ENCODE assay signal across 14 cellular contexts in the genomic region with DNA sequence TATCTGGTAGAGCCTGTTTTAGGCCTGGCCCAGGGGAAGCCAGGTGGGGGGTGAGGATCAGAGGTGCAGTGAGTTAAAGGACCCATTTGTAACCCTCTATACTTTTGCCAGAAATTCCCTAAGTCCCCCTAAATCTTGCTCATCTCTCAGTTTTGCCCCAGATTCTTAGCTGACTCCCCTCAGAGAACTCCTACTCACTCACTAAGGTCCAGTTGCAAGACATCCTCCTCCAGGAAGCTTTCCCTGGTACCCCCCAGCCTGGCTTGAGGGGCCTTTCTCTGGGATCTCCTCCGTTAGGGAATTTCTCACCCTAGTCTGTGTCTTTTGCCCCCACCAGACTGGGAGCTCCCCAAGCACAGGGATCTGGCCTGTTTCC. TPM values are rescaled to one million over a fixed set of nuclear protein-coding genes. Genes with fewer than 3 reads are reported as not detected.
DNase-seq lines count a peak whose midpoint lies in the region; ATAC-seq and TF ChIP-seq lines count a peak whose summit lies in the region.
"Had no signal": no experiment of that assay in that cellular context is flagged by ENCODE, and none has a peak within 500 bp of the region (broad histone marks: within the 10 kb centered on the region; RNA-seq: fewer than 3 reads in every experiment).

No MANE protein-coding gene starts in this region.

- peaks cover 3% of the 10 kb centered on the region for H3K27me3 Mint-ChIP-seq in activated T-helper 2 cell treated with anti-CD3 and anti-CD28 coated beads, Interferon-gamma antibody, Interleukin-2, Interleukin-4, amounts not matched to agents 10 μg/mL and 5 μg/mL and 100 μg/mL, durations not matched to agents 14 hours and 24 hours and 36 hours (ENCODE audit: low read depth)
- peaks cover 4% of the 10 kb centered on the region for H3K27me3 Mint-ChIP-seq in nephron (ENCODE audit: low read depth)

- H3K36me3 ChIP-seq in heart right ventricle (no peaks in the 10 kb centered on the region), upper lobe of left lung (no peaks in the 10 kb centered on the region)
- H3K36me3 ChIP-seq: Peyer's patch had no signal

- ATAC-seq in heart right ventricle = no peak
- ATAC-seq in left cardiac atrium = no peak
- no peak for ATAC-seq in upper lobe of left lung (ENCODE audit: low FRiP score in 2 of 2)

- TF ChIP-seq CTCF in heart right ventricle (IDR thresholded peaks at IDR 0.05) = no peak
- TF ChIP-seq CTCF in nephron (IDR thresholded peaks at IDR 0.05; ENCODE audit: unreplicated experiment in 3 of 3) = no peak
- no peak for TF ChIP-seq CTCF in upper lobe of left lung (IDR thresholded peaks at IDR 0.05)

- peak overlapping the region; percentile 45 for H3K4me3 Mint-ChIP-seq in activated T-helper 2 cell treated with anti-CD3 and anti-CD28 coated beads, Interferon-gamma antibody, Interleukin-2, Interleukin-4, amounts not matched to agents 10 μg/mL and 5 μg/mL and 100 μg/mL, durations not matched to agents 14 hours and 24 hours and 36 hours (ENCODE audit: low read depth)
- no peak overlapping the region for H3K4me3 Mint-ChIP-seq in nephron

- H3K36me3 Mint-ChIP-seq in activated T-helper 2 cell treated with anti-CD3 and anti-CD28 coated beads, Interferon-gamma antibody, Interleukin-2, Interleukin-4, amounts not matched to agents 10 μg/mL and 5 μg/mL and 100 μg/mL, durations not matched to agents 14 hours and 24 hours and 36 hours (ENCODE audit: low read depth) = no peaks in the 10 kb centered on the region
- H3K36me3 Mint-ChIP-seq in nephron (ENCODE audit: low read depth) = no peaks in the 10 kb centered on the region

- intact Hi-C loops in heart right ventricle (cut with DNase I) = no loop called here
- intact Hi-C loops in left cardiac atrium (cut with DNase I) = loop anchor here in 1 of 2 donors (5.0 kb wide), 1 partner anchor 69 kb away; a partner anchor contains a TSS
- intact Hi-C loops in activated T-helper 2 cell treated with anti-CD3 and anti-CD28 coated beads, Interferon-gamma antibody, Interleukin-2, Interleukin-4, amounts not matched to agents 10 μg/mL and 5 μg/mL and 100 μg/mL, durations not matched to agents 14 hours and 24 hours and 36 hours (cut with micrococcal nuclease) = no loop called here

- peaks cover 2% of the 10 kb centered on the region for H3K9me3 Mint-ChIP-seq in activated T-helper 2 cell treated with anti-CD3 and anti-CD28 coated beads, Interferon-gamma antibody, Interleukin-2, Interleukin-4, amounts not matched to agents 10 μg/mL and 5 μg/mL and 100 μg/mL, durations not matched to agents 14 hours and 24 hours and 36 hours
- H3K9me3 Mint-ChIP-seq in nephron = peaks cover 4% of the 10 kb centered on the region

- peak overlapping the region; percentile 42 for H3K27ac Mint-ChIP-seq in activated T-helper 2 cell treated with anti-CD3 and anti-CD28 coated beads, Interferon-gamma antibody, Interleukin-2, Interleukin-4, amounts not matched to agents 10 μg/mL and 5 μg/mL and 100 μg/mL, durations not matched to agents 14 hours and 24 hours and 36 hours
- peak overlapping the region; percentile 58 to 98 (median 93) for H3K27ac Mint-ChIP-seq in nephron

- no peaks in the 10 kb centered on the region for H3K27me3 ChIP-seq in heart right ventricle
- no peaks in the 10 kb centered on the region for H3K27me3 ChIP-seq in upper lobe of left lung
- H3K27me3 ChIP-seq: Peyer's patch had no signal

- H3K9me3 ChIP-seq in heart right ventricle (peaks cover 0 to 7% (median under 1%) of the 10 kb centered on the region in 11 donors), upper lobe of left lung (peaks cover 0 to 3% (median 1%) of the 10 kb centered on the region in 4 donors)
- H3K9me3 ChIP-seq: Peyer's patch had no signal

- H3K27ac ChIP-seq in heart right ventricle (peak overlapping the region; percentile 66 to 87 (median 79)), upper lobe of left lung (peak overlapping the region; percentile 20 to 52 (median 46))
- H3K27ac ChIP-seq: Peyer's patch had no signal

- DNase-seq in heart right ventricle (no peak), left cardiac atrium (no peak), upper lobe of left lung (no peak), NCI-H510A (lab: John Stamatoyannopoulos, UW) (no peak), NCI-H2227 treated with DMSO at 0.1 percent for 48 hours (lab: John Stamatoyannopoulos, UW) (no peak)
- DNase-seq in activated T-helper 2 cell treated with anti-CD3 and anti-CD28 coated beads, Interferon-gamma antibody, Interleukin-2, Interleukin-4, amounts not matched to agents 10 μg/mL and 5 μg/mL and 100 μg/mL, durations not matched to agents 14 hours and 24 hours and 36 hours (ENCODE audit: low spot score) = no peak
- DNase-seq in activated CD4-positive, CD25-positive, alpha-beta regulatory T cell (lab: John Stamatoyannopoulos, UW) = no peak
- DNase-seq: anterior cingulate cortex, kidney glomerular epithelial cell, NCI-H345, Peyer's patch, T-helper 9 cell had no signal

- TF ChIP-seq EP300 in upper lobe of left lung (IDR thresholded peaks at IDR 0.05) = no peak

- H3K4me1 ChIP-seq in heart right ventricle (peaks cover 0 to 27% (median 9%) of the 10 kb centered on the region in 9 donors), upper lobe of left lung (peaks cover 5 to 8% (median 7%) of the 10 kb centered on the region in 4 donors)

- H3K4me3 ChIP-seq in heart right ventricle (peak overlapping the region in 1 of 10 donors; percentile 15), upper lobe of left lung (no peak overlapping the region)
- H3K4me3 ChIP-seq: Peyer's patch had no signal

- peaks cover 6% of the 10 kb centered on the region for H3K4me1 Mint-ChIP-seq in activated T-helper 2 cell treated with anti-CD3 and anti-CD28 coated beads, Interferon-gamma antibody, Interleukin-2, Interleukin-4, amounts not matched to agents 10 μg/mL and 5 μg/mL and 100 μg/mL, durations not matched to agents 14 hours and 24 hours and 36 hours (ENCODE audit: low read depth)
- peaks cover 36% of the 10 kb centered on the region for H3K4me1 Mint-ChIP-seq in nephron

- TF ChIP-seq POLR2A in upper lobe of left lung (IDR thresholded peaks at IDR 0.05) = no peak

- WGBS in heart right ventricle, 2 donors = 72 to 90% methylated on average over 1 of the region's 1 CpG
- 78% methylated on average over 1 of the region's 1 CpG for WGBS in upper lobe of left lung, 2 donors

RNA-seq across cellular contexts. Expression of a gene that starts 1.9 kb away (rescaled TPM):
- under 1 TPM in 8 of 10 donors, not detected in 2; 0.15 to 0.80 (median 0.36) TPM for total RNA-seq in heart right ventricle
- 1 to 10 TPM in 1 of 2 donors, under 1 TPM in 1; 0.64 to 3.4 TPM for polyA plus RNA-seq in heart right ventricle
- total RNA-seq in left cardiac atrium = 1 to 10 TPM in 1 of 2 donors, under 1 TPM in 1; 0.76 to 1.1 TPM
- total RNA-seq in activated T-helper 2 cell treated with anti-CD3 and anti-CD28 coated beads, Interferon-gamma antibody, Interleukin-2, Interleukin-4, amounts not matched to agents 10 μg/mL and 5 μg/mL and 100 μg/mL, durations not matched to agents 14 hours and 24 hours and 36 hours = 2.0 and 2.3 TPM in 2 replicates
- under 1 TPM in 3 of 6 donors, not detected in 3; 0.15 to 0.91 (median 0.37) TPM for total RNA-seq in upper lobe of left lung
- total RNA-seq: Daoy, Peyer's patch had no signal

RNA-seq across cellular contexts. Expression of a gene that starts 5.6 kb away (rescaled TPM):
- total RNA-seq in heart right ventricle = 100 to 1,000 TPM in 1 of 10 donors, 10 to 100 TPM in 9; 56.0 to 108 (median 62.6) TPM
- 10 to 100 TPM; 36.1 to 96.3 TPM for polyA plus RNA-seq in heart right ventricle
- total RNA-seq in left cardiac atrium = 10 to 100 TPM; 68.0 to 77.8 TPM
- total RNA-seq in activated T-helper 2 cell treated with anti-CD3 and anti-CD28 coated beads, Interferon-gamma antibody, Interleukin-2, Interleukin-4, amounts not matched to agents 10 μg/mL and 5 μg/mL and 100 μg/mL, durations not matched to agents 14 hours and 24 hours and 36 hours = 61.9 and 65.4 TPM in 2 replicates
- total RNA-seq in upper lobe of left lung = 100 to 1,000 TPM in 1 of 6 donors, 10 to 100 TPM in 5; 46.0 to 113 (median 77.6) TPM

RNA-seq across cellular contexts. Expression of a gene that starts 51.9 kb away (rescaled TPM):
- total RNA-seq in heart right ventricle (10 to 100 TPM; 11.4 to 20.8 (median 14.4) TPM), left cardiac atrium (10 to 100 TPM; 11.0 to 16.2 TPM), upper lobe of left lung (10 to 100 TPM; 17.3 to 43.0 (median 22.3) TPM)
- polyA plus RNA-seq in heart right ventricle = 10 to 100 TPM; 16.4 to 24.1 TPM
- 13.0 and 13.6 TPM in 2 replicates for total RNA-seq in activated T-helper 2 cell treated with anti-CD3 and anti-CD28 coated beads, Interferon-gamma antibody, Interleukin-2, Interleukin-4, amounts not matched to agents 10 μg/mL and 5 μg/mL and 100 μg/mL, durations not matched to agents 14 hours and 24 hours and 36 hours

RNA-seq across cellular contexts. Expression of a gene that starts 56.9 kb away (rescaled TPM):
- 100 to 1,000 TPM in 1 of 10 donors, 10 to 100 TPM in 9; 39.7 to 110 (median 54.9) TPM for total RNA-seq in heart right ventricle
- polyA plus RNA-seq in heart right ventricle = 100 to 1,000 TPM in 1 of 2 donors, 10 to 100 TPM in 1; 39.5 to 149 TPM
- total RNA-seq in left cardiac atrium = 10 to 100 TPM; 48.7 to 55.6 TPM
- total RNA-seq in activated T-helper 2 cell treated with anti-CD3 and anti-CD28 coated beads, Interferon-gamma antibody, Interleukin-2, Interleukin-4, amounts not matched to agents 10 μg/mL and 5 μg/mL and 100 μg/mL, durations not matched to agents 14 hours and 24 hours and 36 hours = 44.0 and 49.6 TPM in 2 replicates
- total RNA-seq in upper lobe of left lung = 100 to 1,000 TPM in 1 of 6 donors, 10 to 100 TPM in 5; 41.7 to 110 (median 61.2) TPM
